In the genomic region with DNA sequence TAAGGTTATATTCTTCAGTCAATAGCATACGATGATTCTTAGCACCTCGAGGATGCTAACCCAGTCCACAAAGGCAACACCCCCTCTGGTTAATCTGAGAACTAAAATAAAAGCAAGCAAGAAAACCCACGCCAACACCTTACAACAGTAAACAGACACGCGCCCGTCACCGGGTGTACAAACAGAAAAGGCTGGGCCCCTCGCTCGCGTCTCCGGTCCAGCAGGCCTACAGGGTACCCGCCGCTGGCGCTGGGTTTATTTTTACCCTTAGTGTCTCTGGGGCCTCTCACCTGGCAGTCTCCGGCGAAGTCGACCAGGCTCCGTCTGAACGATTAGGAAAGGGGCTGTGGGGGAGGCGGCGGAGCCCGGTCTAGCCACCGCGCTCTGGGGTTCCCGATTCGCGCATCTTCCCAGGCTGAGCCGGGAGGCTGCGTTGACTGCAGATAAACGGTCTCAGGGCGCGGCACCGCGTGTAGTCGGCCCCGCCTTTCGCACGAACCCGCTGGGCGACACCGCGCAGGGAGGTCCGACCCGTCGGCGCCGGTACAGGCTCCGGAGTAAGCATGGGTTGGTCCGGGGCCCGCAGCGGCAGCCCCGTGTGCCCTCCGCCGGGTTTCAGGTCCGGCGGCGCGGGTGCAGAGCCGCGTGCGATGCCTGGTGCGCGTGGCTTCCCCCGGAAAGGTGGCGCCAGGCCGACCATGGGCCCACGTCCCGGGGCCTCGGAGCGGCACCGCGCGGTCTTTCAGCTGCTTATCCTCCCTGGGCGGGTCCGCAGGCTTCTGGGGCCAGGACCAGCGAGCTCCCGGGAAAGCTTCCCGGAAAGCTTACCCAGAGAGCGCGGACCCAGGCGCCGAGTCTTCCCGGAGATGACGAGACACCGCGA, we compare ENCODE assay signal across 1 cellular context.
A peak's percentile ranks its signal among the peaks of the same experiment; 100 is the strongest.
TF ChIP-seq lines count a peak whose summit lies in the region.

A gene with protein sequence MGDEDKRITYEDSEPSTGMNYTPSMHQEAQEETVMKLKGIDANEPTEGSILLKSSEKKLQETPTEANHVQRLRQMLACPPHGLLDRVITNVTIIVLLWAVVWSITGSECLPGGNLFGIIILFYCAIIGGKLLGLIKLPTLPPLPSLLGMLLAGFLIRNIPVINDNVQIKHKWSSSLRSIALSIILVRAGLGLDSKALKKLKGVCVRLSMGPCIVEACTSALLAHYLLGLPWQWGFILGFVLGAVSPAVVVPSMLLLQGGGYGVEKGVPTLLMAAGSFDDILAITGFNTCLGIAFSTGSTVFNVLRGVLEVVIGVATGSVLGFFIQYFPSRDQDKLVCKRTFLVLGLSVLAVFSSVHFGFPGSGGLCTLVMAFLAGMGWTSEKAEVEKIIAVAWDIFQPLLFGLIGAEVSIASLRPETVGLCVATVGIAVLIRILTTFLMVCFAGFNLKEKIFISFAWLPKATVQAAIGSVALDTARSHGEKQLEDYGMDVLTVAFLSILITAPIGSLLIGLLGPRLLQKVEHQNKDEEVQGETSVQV (minus strand): TSS at position 868 of the 883 bp plus-strand sequence. CDS start 9,211 bp downstream, outside the sequence.

TF ChIP-seq in K562, 482 proteins besides CTCF, POLR2A, EP300 and RAD21 (continued from another document and continues in another):
- TF ChIP-seq, protein P1, sequence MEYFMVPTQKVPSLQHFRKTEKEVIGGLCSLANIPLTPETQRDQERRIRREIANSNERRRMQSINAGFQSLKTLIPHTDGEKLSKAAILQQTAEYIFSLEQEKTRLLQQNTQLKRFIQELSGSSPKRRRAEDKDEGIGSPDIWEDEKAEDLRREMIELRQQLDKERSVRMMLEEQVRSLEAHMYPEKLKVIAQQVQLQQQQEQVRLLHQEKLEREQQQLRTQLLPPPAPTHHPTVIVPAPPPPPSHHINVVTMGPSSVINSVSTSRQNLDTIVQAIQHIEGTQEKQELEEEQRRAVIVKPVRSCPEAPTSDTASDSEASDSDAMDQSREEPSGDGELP (CRISPR knock-in tag; IDR thresholded peaks at IDR 0.05; ENCODE audit: borderline replicate concordance): peak; percentile 65
- TF ChIP-seq, protein P2, sequence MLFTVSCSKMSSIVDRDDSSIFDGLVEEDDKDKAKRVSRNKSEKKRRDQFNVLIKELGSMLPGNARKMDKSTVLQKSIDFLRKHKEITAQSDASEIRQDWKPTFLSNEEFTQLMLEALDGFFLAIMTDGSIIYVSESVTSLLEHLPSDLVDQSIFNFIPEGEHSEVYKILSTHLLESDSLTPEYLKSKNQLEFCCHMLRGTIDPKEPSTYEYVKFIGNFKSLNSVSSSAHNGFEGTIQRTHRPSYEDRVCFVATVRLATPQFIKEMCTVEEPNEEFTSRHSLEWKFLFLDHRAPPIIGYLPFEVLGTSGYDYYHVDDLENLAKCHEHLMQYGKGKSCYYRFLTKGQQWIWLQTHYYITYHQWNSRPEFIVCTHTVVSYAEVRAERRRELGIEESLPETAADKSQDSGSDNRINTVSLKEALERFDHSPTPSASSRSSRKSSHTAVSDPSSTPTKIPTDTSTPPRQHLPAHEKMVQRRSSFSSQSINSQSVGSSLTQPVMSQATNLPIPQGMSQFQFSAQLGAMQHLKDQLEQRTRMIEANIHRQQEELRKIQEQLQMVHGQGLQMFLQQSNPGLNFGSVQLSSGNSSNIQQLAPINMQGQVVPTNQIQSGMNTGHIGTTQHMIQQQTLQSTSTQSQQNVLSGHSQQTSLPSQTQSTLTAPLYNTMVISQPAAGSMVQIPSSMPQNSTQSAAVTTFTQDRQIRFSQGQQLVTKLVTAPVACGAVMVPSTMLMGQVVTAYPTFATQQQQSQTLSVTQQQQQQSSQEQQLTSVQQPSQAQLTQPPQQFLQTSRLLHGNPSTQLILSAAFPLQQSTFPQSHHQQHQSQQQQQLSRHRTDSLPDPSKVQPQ (CRISPR knock-in tag; IDR thresholded peaks at IDR 0.05; ENCODE audit: borderline replicate concordance): no peak
- TF ChIP-seq RBM15 (IDR thresholded peaks at IDR 0.05; ENCODE audit: insufficient read depth, low read length) (no peak), RB1 (IDR thresholded peaks at IDR 0.05; ENCODE audit: low read depth) (0 out of 2 replicates have a peak, but pooled peaks have one; percentile 12), ZNF124 (CRISPR knock-in tag; IDR thresholded peaks at IDR 0.05) (0 out of 2 replicates have a peak, but pooled peaks have one; percentile 40), ERF (CRISPR knock-in tag; IDR thresholded peaks at IDR 0.05) (no peak), ADNP (tag; IDR thresholded peaks at IDR 0.05) (no peak), MXI1 (IDR thresholded peaks at IDR 0.05; ENCODE audit: low read depth, low read length) (no peak; the same call in 1 of the 2 replicates), POLR2H (tag; IDR thresholded peaks at IDR 0.05; ENCODE audit: low read depth) (no peak), ZNF830 (CRISPR knock-in tag; IDR thresholded peaks at IDR 0.05) (no peak), PHF21A (IDR thresholded peaks at IDR 0.05; ENCODE audit: borderline replicate concordance, low read depth) (no peak), U2AF2 (optimal IDR thresholded peaks at IDR 0.05; ENCODE audit: low read depth, low read length) (no peak), SREBF2 (CRISPR knock-in tag; IDR thresholded peaks at IDR 0.05) (no peak), TEAD1 (CRISPR knock-in tag; IDR thresholded peaks at IDR 0.05) (peak in 1 of 2 experiments; percentile 90; a peak in 2 of 4 replicates), BRD4 (IDR thresholded peaks at IDR 0.05) (no peak), CHCHD3 (CRISPR knock-in tag; IDR thresholded peaks at IDR 0.05) (no peak), MED1 (CRISPR knock-in tag; IDR thresholded peaks at IDR 0.05; ENCODE audit: borderline replicate concordance) (no peak), KDM2B (CRISPR knock-in tag; IDR thresholded peaks at IDR 0.05) (no peak), PHF8 (IDR thresholded peaks at IDR 0.05; ENCODE audit: borderline replicate concordance, low read length) (peak; percentile 85), NFE2L1 (tag; IDR thresholded peaks at IDR 0.05; ENCODE audit: borderline replicate concordance, low read depth) (no peak), SAFB (IDR thresholded peaks at IDR 0.05; ENCODE audit: borderline replicate concordance, low read depth, low read length) (no peak), HDAC6 (IDR thresholded peaks at IDR 0.05; ENCODE audit: low read depth, low read length) (no peak), NCOA2 (IDR thresholded peaks at IDR 0.05; ENCODE audit: partially characterized antibody in 2 of 2) (no peak), TAF9B (IDR thresholded peaks at IDR 0.05; ENCODE audit: partially characterized antibody) (peak; percentile 14), ILK (tag; IDR thresholded peaks at IDR 0.05; ENCODE audit: borderline replicate concordance, low read depth) (no peak), SMAD2 (IDR thresholded peaks at IDR 0.05; ENCODE audit: low read depth, low read length) (no peak), ZNF263 (CRISPR knock-in tag; IDR thresholded peaks at IDR 0.05; ENCODE audit: borderline replicate concordance) (peak; percentile 56; the same call in 1 of the 2 replicates), HLTF (IDR thresholded peaks at IDR 0.05) (no peak), SPI1 (IDR thresholded peaks at IDR 0.05; ENCODE audit: borderline replicate concordance, low read depth, low read length) (no peak), ZNF77 (CRISPR knock-in tag; IDR thresholded peaks at IDR 0.05) (no peak), EGR1 (conservative IDR thresholded peaks at IDR 0.05) (no peak), JUND (IDR thresholded peaks at IDR 0.05; ENCODE audit: borderline replicate concordance, low read depth, low read length) (no peak), JUND (tag; IDR thresholded peaks at IDR 0.05; ENCODE audit: borderline replicate concordance, low read depth, low read length) (no peak), ZNF76 (CRISPR knock-in tag; IDR thresholded peaks at IDR 0.05; ENCODE audit: borderline replicate concordance) (peak; percentile 56; the same call in 1 of the 2 replicates), GATA2 (CRISPR knock-in tag; IDR thresholded peaks at IDR 0.05) (no peak), HDAC3 (IDR thresholded peaks at IDR 0.05; ENCODE audit: borderline replicate concordance, partially characterized antibody) (no peak), CAMTA2 (CRISPR knock-in tag; conservative IDR thresholded peaks at IDR 0.05) (no peak), CSDE1 (IDR thresholded peaks at IDR 0.05) (no peak), KAT7 (CRISPR knock-in tag; IDR thresholded peaks at IDR 0.05; ENCODE audit: borderline replicate concordance) (peak; percentile 80; the same call in 1 of the 2 replicates), POLR2G (IDR thresholded peaks at IDR 0.05; ENCODE audit: low read depth, low read length) (peak; percentile 93), MBD2 (IDR thresholded peaks at IDR 0.05; ENCODE audit: borderline replicate concordance, low read depth) (no peak), ZNF24 (IDR thresholded peaks at IDR 0.05) (no peak), ZNF133 (CRISPR knock-in tag; IDR thresholded peaks at IDR 0.05) (no peak)
- TF ChIP-seq, protein P3, sequence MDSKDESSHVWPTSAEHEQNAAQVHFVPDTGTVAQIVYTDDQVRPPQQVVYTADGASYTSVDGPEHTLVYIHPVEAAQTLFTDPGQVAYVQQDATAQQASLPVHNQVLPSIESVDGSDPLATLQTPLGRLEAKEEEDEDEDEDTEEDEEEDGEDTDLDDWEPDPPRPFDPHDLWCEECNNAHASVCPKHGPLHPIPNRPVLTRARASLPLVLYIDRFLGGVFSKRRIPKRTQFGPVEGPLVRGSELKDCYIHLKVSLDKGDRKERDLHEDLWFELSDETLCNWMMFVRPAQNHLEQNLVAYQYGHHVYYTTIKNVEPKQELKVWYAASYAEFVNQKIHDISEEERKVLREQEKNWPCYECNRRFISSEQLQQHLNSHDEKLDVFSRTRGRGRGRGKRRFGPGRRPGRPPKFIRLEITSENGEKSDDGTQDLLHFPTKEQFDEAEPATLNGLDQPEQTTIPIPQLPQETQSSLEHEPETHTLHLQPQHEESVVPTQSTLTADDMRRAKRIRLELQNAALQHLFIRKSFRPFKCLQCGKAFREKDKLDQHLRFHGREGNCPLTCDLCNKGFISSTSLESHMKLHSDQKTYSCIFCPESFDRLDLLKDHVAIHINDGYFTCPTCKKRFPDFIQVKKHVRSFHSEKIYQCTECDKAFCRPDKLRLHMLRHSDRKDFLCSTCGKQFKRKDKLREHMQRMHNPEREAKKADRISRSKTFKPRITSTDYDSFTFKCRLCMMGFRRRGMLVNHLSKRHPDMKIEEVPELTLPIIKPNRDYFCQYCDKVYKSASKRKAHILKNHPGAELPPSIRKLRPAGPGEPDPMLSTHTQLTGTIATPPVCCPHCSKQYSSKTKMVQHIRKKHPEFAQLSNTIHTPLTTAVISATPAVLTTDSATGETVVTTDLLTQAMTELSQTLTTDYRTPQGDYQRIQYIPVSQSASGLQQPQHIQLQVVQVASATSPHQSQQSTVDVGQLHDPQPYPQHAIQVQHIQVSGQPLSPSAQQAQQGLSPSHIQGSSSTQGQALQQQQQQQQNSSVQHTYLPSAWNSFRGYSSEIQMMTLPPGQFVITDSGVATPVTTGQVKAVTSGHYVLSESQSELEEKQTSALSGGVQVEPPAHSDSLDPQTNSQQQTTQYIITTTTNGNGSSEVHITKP (IDR thresholded peaks at IDR 0.05; ENCODE audit: partially characterized antibody): no peak
- TF ChIP-seq, protein P4, sequence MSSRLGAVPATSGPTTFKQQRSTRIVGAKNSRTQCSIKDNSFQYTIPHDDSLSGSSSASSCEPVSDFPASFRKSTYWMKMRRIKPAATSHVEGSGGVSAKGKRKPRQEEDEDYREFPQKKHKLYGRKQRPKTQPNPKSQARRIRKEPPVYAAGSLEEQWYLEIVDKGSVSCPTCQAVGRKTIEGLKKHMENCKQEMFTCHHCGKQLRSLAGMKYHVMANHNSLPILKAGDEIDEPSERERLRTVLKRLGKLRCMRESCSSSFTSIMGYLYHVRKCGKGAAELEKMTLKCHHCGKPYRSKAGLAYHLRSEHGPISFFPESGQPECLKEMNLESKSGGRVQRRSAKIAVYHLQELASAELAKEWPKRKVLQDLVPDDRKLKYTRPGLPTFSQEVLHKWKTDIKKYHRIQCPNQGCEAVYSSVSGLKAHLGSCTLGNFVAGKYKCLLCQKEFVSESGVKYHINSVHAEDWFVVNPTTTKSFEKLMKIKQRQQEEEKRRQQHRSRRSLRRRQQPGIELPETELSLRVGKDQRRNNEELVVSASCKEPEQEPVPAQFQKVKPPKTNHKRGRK (tag; IDR thresholded peaks at IDR 0.05): no peak
- TF ChIP-seq, protein P5, sequence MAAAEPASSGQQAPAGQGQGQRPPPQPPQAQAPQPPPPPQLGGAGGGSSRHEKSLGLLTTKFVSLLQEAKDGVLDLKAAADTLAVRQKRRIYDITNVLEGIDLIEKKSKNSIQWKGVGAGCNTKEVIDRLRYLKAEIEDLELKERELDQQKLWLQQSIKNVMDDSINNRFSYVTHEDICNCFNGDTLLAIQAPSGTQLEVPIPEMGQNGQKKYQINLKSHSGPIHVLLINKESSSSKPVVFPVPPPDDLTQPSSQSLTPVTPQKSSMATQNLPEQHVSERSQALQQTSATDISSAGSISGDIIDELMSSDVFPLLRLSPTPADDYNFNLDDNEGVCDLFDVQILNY (CRISPR knock-in tag; IDR thresholded peaks at IDR 0.05): peak; percentile 52
- TF ChIP-seq, protein P6, sequence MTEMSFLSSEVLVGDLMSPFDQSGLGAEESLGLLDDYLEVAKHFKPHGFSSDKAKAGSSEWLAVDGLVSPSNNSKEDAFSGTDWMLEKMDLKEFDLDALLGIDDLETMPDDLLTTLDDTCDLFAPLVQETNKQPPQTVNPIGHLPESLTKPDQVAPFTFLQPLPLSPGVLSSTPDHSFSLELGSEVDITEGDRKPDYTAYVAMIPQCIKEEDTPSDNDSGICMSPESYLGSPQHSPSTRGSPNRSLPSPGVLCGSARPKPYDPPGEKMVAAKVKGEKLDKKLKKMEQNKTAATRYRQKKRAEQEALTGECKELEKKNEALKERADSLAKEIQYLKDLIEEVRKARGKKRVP (CRISPR knock-in tag; IDR thresholded peaks at IDR 0.05): no peak
- TF ChIP-seq, protein P7, sequence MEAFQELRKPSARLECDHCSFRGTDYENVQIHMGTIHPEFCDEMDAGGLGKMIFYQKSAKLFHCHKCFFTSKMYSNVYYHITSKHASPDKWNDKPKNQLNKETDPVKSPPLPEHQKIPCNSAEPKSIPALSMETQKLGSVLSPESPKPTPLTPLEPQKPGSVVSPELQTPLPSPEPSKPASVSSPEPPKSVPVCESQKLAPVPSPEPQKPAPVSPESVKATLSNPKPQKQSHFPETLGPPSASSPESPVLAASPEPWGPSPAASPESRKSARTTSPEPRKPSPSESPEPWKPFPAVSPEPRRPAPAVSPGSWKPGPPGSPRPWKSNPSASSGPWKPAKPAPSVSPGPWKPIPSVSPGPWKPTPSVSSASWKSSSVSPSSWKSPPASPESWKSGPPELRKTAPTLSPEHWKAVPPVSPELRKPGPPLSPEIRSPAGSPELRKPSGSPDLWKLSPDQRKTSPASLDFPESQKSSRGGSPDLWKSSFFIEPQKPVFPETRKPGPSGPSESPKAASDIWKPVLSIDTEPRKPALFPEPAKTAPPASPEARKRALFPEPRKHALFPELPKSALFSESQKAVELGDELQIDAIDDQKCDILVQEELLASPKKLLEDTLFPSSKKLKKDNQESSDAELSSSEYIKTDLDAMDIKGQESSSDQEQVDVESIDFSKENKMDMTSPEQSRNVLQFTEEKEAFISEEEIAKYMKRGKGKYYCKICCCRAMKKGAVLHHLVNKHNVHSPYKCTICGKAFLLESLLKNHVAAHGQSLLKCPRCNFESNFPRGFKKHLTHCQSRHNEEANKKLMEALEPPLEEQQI (IDR thresholded peaks at IDR 0.05): no peak
- TF ChIP-seq, protein P8, sequence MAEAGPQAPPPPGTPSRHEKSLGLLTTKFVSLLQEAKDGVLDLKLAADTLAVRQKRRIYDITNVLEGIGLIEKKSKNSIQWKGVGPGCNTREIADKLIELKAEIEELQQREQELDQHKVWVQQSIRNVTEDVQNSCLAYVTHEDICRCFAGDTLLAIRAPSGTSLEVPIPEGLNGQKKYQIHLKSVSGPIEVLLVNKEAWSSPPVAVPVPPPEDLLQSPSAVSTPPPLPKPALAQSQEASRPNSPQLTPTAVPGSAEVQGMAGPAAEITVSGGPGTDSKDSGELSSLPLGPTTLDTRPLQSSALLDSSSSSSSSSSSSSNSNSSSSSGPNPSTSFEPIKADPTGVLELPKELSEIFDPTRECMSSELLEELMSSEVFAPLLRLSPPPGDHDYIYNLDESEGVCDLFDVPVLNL (CRISPR knock-in tag; IDR thresholded peaks at IDR 0.05; ENCODE audit: low read depth): peak; percentile 17; the same call in 1 of the 2 replicates
